22 cellular contexts compared by ENCODE assay signal in genomic region chr11:113213549-113213948, GRCh38.
"Had no signal": no experiment of that assay in that cellular context is flagged by ENCODE, and none has a peak within 500 bp of the region (broad histone marks: within the 10 kb centered on the region; RNA-seq: fewer than 3 reads in every experiment).

No MANE protein-coding gene starts in this region.

- H3K9me3 ChIP-seq: MG63, SJCRH30 had no signal

- H3K4me1 ChIP-seq: SJCRH30 had no signal

- DNase-seq: Kasumi-1, MG63, NCI-H1092, NCI-H1105 treated with DMSO at 0.1 percent for 48 hours, NCI-H1417 treated with DMSO at 0.1 percent for 48 hours, NCI-H187 treated with DMSO at 0.1 percent for 48 hours, NCI-H2081 treated with DMSO at 0.1 percent for 48 hours, NCI-H2171, NCI-H226, NCI-H446, NCI-H510A, NCI-H524 treated with DMSO at 0.1 percent for 48 hours, NCI-H69, NCI-H774, SHP77 treated with DMSO at 0.1 percent for 48 hours, SJCRH30 had no signal

- ATAC-seq: K562, Panc1, Right ventricle myocardium inferior, SK-N-SH treated with all-trans-retinoic acid at 6 μM for 48 hours had no signal

- H3K27me3 ChIP-seq: MG63, SJCRH30 had no signal

- H3K4me3 ChIP-seq: K562, MG63, SJCRH30 had no signal

- H3K27ac ChIP-seq: HL-60, KMS-11, SJCRH30 had no signal

- H3K4me2 ChIP-seq: KMS-11 had no signal

- H3K9ac ChIP-seq: KMS-11 had no signal

- H3K36me3 ChIP-seq: MG63 had no signal
